24 cellular contexts compared by ENCODE assay signal in genomic region chr3:174331095-174331802, GRCh38.
DNase-seq lines count a peak whose midpoint lies in the region; ATAC-seq, FAIRE-seq and TF ChIP-seq lines count a peak whose summit lies in the region.
"Had no signal": no experiment of that assay in that cellular context is flagged by ENCODE, and none has a peak within 500 bp of the region (broad histone marks: within the 10 kb centered on the region; RNA-seq: fewer than 3 reads in every experiment).

No MANE protein-coding gene starts in this region.

- no peaks in the 10 kb centered on the region for H3K79me2 ChIP-seq in HepG2 (ENCODE audit: insufficient read depth, low read length)

- H3K27ac ChIP-seq in right lobe of liver (peak overlapping the region in 1 of 3 donors; percentile 16), HepG2 (ENCODE audit: extremely low read length, insufficient read depth, low read length) (no peak overlapping the region), heart right ventricle (peak overlapping the region in 3 of 10 donors; percentile 13 to 78 (median 34)), endodermal cell (ENCODE audit: low read depth, low read length) (no peak overlapping the region)
- H3K27ac ChIP-seq: A549, thyroid gland had no signal

- H3K9ac ChIP-seq in HepG2 (ENCODE audit: insufficient read depth, low read depth, low read length) (no peak overlapping the region), endodermal cell (ENCODE audit: extremely low read depth, low read length, poor library complexity, severe bottlenecking) (no peak overlapping the region)

- no peaks in the 10 kb centered on the region for H3K4me1 ChIP-seq in right lobe of liver
- H3K4me1 ChIP-seq in HepG2 (ENCODE audit: insufficient read depth, low read length), result no peaks in the 10 kb centered on the region
- peaks cover 0 to 7% (median 0%) of the 10 kb centered on the region in 9 donors for H3K4me1 ChIP-seq in heart right ventricle
- H3K4me1 ChIP-seq in endodermal cell (ENCODE audit: control insufficient read depth, insufficient read depth, low read length), result no peaks in the 10 kb centered on the region
- H3K4me1 ChIP-seq: A549, thyroid gland had no signal

- CTCF ChIA-PET in HepG2 (lab: Yijun Ruan, JAX; ENCODE audit: low intra/inter-chr PET ratio, low total read pairs), result no interaction called here

- H4K20me1 ChIP-seq in HepG2 (ENCODE audit: insufficient read depth, low read length), result no peaks in the 10 kb centered on the region

- no peaks in the 10 kb centered on the region for H3K36me3 Mint-ChIP-seq in endodermal cell (ENCODE audit: low read depth)
- H3K36me3 Mint-ChIP-seq: activated naive CD8-positive, alpha-beta T cell; brain; stimulated activated naive B cell treated with anti-CD40 and anti-IgM and Interleukin-4, amounts not matched to agents 10 μg/mL and 1 μg/mL and 100 μg/mL, for 72 hours had no signal

- no peak overlapping the region for H3K4me3 Mint-ChIP-seq in endodermal cell
- H3K4me3 Mint-ChIP-seq: activated B cell treated with CpG ODN at 0.5 μM for 24 hours; activated naive CD8-positive, alpha-beta T cell; activated T-cell treated with anti-CD3 and anti-CD28 coated beads, Interleukin-2, amount 50 U/mL, for 72 hours; brain; CD4-positive, alpha-beta T cell; stimulated activated naive B cell treated with anti-CD40 and anti-IgM and Interleukin-4, amounts not matched to agents 10 μg/mL and 1 μg/mL and 100 μg/mL, for 72 hours had no signal

- H3K4me3 ChIP-seq in right lobe of liver (no peak overlapping the region), HepG2 (replicated peaks in 1 of 3; ENCODE audit: insufficient read depth in 1 of 3, low read depth in 2 of 3, low read length in 3 of 3) (no peak overlapping the region), heart right ventricle (no peak overlapping the region), endodermal cell (ENCODE audit: low read length) (no peak overlapping the region)
- H3K4me3 ChIP-seq: A549, coronary artery, K562, thyroid gland had no signal

- H3K9me3 ChIP-seq in right lobe of liver (no peaks in the 10 kb centered on the region), HepG2 (ENCODE audit: low read length) (no peaks in the 10 kb centered on the region; the same call in none of the 2 replicates), heart right ventricle (no peaks in the 10 kb centered on the region), endodermal cell (ENCODE audit: control insufficient read depth, low read length) (no peaks in the 10 kb centered on the region)
- H3K9me3 ChIP-seq: A549, thyroid gland had no signal

- TF ChIP-seq EP300 in HepG2 (IDR thresholded peaks at IDR 0.05; ENCODE audit: low read depth in 2 of 2, low read length in 2 of 2) (no peak), HepG2 (CRISPR knock-in tag; IDR thresholded peaks at IDR 0.05; ENCODE audit: borderline replicate concordance) (no peak)

- ATAC-seq in right lobe of liver (peak; percentile 36 to 72 (median 56)), HepG2 (no peak), heart right ventricle (peak in 7 of 8 donors; percentile 33 to 70 (median 64)), GM19455 (IDR thresholded peaks at IDR 0.05; ENCODE audit: unreplicated experiment) (no peak), HG02798 (IDR thresholded peaks at IDR 0.05; ENCODE audit: poor library complexity, unreplicated experiment) (no peak)
- ATAC-seq: A549; activated T-cell treated with anti-CD3 and anti-CD28 coated beads, Interleukin-2, amount 50 U/mL, for 72 hours; K562; Panc1; stimulated activated naive B cell treated with anti-CD40 and anti-IgM and Interleukin-4, amounts not matched to agents 10 μg/mL and 1 μg/mL and 100 μg/mL, for 72 hours had no signal

- no peaks in the 10 kb centered on the region for H3K9me3 Mint-ChIP-seq in endodermal cell

- H3K4me2 ChIP-seq in HepG2 (ENCODE audit: low read depth, low read length), result no peak overlapping the region
- H3K4me2 ChIP-seq: A549 had no signal

- POLR2A ChIA-PET in HepG2 (lab: Yijun Ruan, JAX), result no interaction called here

- peaks cover 6% of the 10 kb centered on the region for H3K4me1 Mint-ChIP-seq in endodermal cell
- H3K4me1 Mint-ChIP-seq: activated B cell treated with CpG ODN at 0.5 μM for 24 hours; stimulated activated naive B cell treated with anti-CD40 and anti-IgM and Interleukin-4, amounts not matched to agents 10 μg/mL and 1 μg/mL and 100 μg/mL, for 72 hours had no signal

- no TSS peak for BruUV-seq in HepG2 (replicated peaks; lab: Mats Ljungman, UMichigan)

- H2AFZ ChIP-seq in HepG2 (ENCODE audit: low read length), result no peak overlapping the region

- FAIRE-seq in HepG2 (lab: Jason Lieb, UNC), result no peak
- FAIRE-seq: A549, K562 had no signal

- H3K27ac Mint-ChIP-seq in endodermal cell, result no peak overlapping the region
- H3K27ac Mint-ChIP-seq: activated B cell treated with CpG ODN at 0.5 μM for 24 hours; activated naive CD8-positive, alpha-beta T cell; activated T-cell treated with anti-CD3 and anti-CD28 coated beads, Interleukin-2, amount 50 U/mL, for 72 hours; brain; CD4-positive, alpha-beta T cell; stimulated activated naive B cell treated with anti-CD40 and anti-IgM and Interleukin-4, amounts not matched to agents 10 μg/mL and 1 μg/mL and 100 μg/mL, for 72 hours had no signal

- intact Hi-C loops in right lobe of liver (cut with DNase I), result no loop called here
- intact Hi-C loops in HepG2 (cut with micrococcal nuclease; ENCODE audit: unreplicated experiment), result no loop called here
- intact Hi-C loops in heart right ventricle (cut with DNase I), result no loop called here

- TF ChIP-seq POLR2A in right lobe of liver (IDR thresholded peaks at IDR 0.05) (no peak), HepG2 (IDR thresholded peaks at IDR 0.05; ENCODE audit: insufficient read depth in 1 of 2, low read depth in 2 of 2, low read length in 2 of 2) (no peak)

- no peak for TF ChIP-seq RAD21 in HepG2 (CRISPR knock-in tag; IDR thresholded peaks at IDR 0.05)

- WGBS in right lobe of liver (ENCODE audit: insufficient coverage, low coverage, low lambda C conversion rate, missing lambda C conversion rate), result 51% methylated on average over 5 of the region's 6 CpGs
- WGBS in HepG2 (ENCODE audit: low lambda C conversion rate), result 2% methylated on average over 5 of the region's 6 CpGs
- 77 to 88% methylated on average over 6 of the region's 6 CpGs for WGBS in heart right ventricle, 2 donors
- 88 to 93% methylated on average over 3 to 6 of the region's 6 CpGs for WGBS in endodermal cell (ENCODE audit: insufficient coverage in 1 of 2, insufficient read length in 1 of 2), 2 experiments

- DNase-seq in right lobe of liver, result no peak
- DNase-seq in HepG2 (ENCODE audit: low spot score), result no peak
- peak; percentile 24 for DNase-seq in RPMI8226
- no peak for DNase-seq in heart right ventricle
- DNase-seq in endodermal cell, result no peak
- DNase-seq in NK-92 (lab: John Stamatoyannopoulos, UW; ENCODE audit: unreplicated experiment), result no peak
- DNase-seq: activated B cell treated with CpG ODN at 0.5 μM for 24 hours; activated T-cell treated with anti-CD3 and anti-CD28 coated beads, Interleukin-2, amount 50 U/mL, for 72 hours; CD4-positive, alpha-beta T cell; DMS79 treated with DMSO at 0.1 percent for 48 hours; HCEC 1CT; hippocampal formation; islet precursor cell; stimulated activated CD4-positive, alpha-beta T cell treated with anti-CD3 and anti-CD28 coated beads, Interleukin-15, amount 100 ng/mL, for 24 hours; stimulated activated naive B cell treated with anti-CD40 and anti-IgM and Interleukin-4, amounts not matched to agents 10 μg/mL and 1 μg/mL and 100 μg/mL, for 72 hours; thyroid gland had no signal

- H3K27me3 ChIP-seq in right lobe of liver (no peaks in the 10 kb centered on the region), HepG2 (ENCODE audit: control insufficient read depth in 1 of 2, insufficient read depth in 2 of 2, low read length in 2 of 2) (no peaks in the 10 kb centered on the region), heart right ventricle (no peaks in the 10 kb centered on the region), endodermal cell (ENCODE audit: control insufficient read depth, insufficient read depth, low read length, poor library complexity, severe bottlenecking) (no peaks in the 10 kb centered on the region)
- H3K27me3 ChIP-seq: thyroid gland had no signal

- in situ Hi-C loops in HepG2 (cut with HindIII; ENCODE audit: extremely low pct_ligation_motif_present, low pct_unique_long_range_greater_than_20kb), result no loop called here

- TF ChIP-seq CTCF in right lobe of liver (IDR thresholded peaks at IDR 0.05), result no peak
- TF ChIP-seq CTCF in HepG2 (CRISPR knock-in tag; IDR thresholded peaks at IDR 0.05), result no peak
- no peak for TF ChIP-seq CTCF in heart right ventricle (IDR thresholded peaks at IDR 0.05)
- TF ChIP-seq CTCF in endodermal cell (conservative IDR thresholded peaks at IDR 0.05), result no peak

- H3K36me3 ChIP-seq in right lobe of liver (no peaks in the 10 kb centered on the region), HepG2 (replicated peaks in 1 of 2; ENCODE audit: control insufficient read depth in 1 of 2, insufficient read depth in 2 of 2, low read length in 2 of 2) (no peaks in the 10 kb centered on the region), heart right ventricle (no peaks in the 10 kb centered on the region), endodermal cell (ENCODE audit: control insufficient read depth, insufficient read depth, low read length) (no peaks in the 10 kb centered on the region)
- H3K36me3 ChIP-seq: thyroid gland had no signal

- peaks cover 2% of the 10 kb centered on the region for H3K27me3 Mint-ChIP-seq in endodermal cell (ENCODE audit: insufficient read depth)
- H3K27me3 Mint-ChIP-seq: activated B cell treated with CpG ODN at 0.5 μM for 24 hours; activated naive CD8-positive, alpha-beta T cell; CD4-positive, alpha-beta T cell; stimulated activated naive B cell treated with anti-CD40 and anti-IgM and Interleukin-4, amounts not matched to agents 10 μg/mL and 1 μg/mL and 100 μg/mL, for 72 hours had no signal

Comparison
In these comparisons a context has a peak if more than half of its experiments do, and no peak if none do; other contexts are left out.
1. ATAC-seq: peak in right lobe of liver (4 of 4) and heart right ventricle (7 of 8); none in HepG2 (single experiment), GM19455 (single experiment) and HG02798 (single experiment).